1 cellular context compared by ENCODE assay signal in genomic region chr3:170536712-170537111, GRCh38.
TF ChIP-seq lines count a peak whose summit lies in the region.

No MANE protein-coding gene starts in this region.

TF ChIP-seq in K562, 482 proteins besides CTCF, POLR2A, EP300 and RAD21 (continued from another document):
- TF ChIP-seq GABPB1 (CRISPR knock-in tag; IDR thresholded peaks at IDR 0.05) = no peak
- no peak for TF ChIP-seq ZEB2 (IDR thresholded peaks at IDR 0.05)
TF ChIP-seq in K562: peak in this region for 1.
